ENCODE assay signal across 1 cellular context in genomic region chr14:60025586-60025985, GRCh38.
TF ChIP-seq lines count a peak whose summit lies in the region.

No MANE protein-coding gene starts in this region.

TF ChIP-seq in HepG2, 621 proteins besides CTCF, POLR2A, EP300 and RAD21 (continued from another document):
- TF ChIP-seq PAXIP1 (CRISPR knock-in tag; conservative IDR thresholded peaks at IDR 0.05) (peak; percentile 34; the same call in 1 of the 2 replicates), ZNF598 (CRISPR knock-in tag; IDR thresholded peaks at IDR 0.05; ENCODE audit: borderline replicate concordance) (no peak), TEF (CRISPR knock-in tag; IDR thresholded peaks at IDR 0.05) (no peak), NFE2L2 (IDR thresholded peaks at IDR 0.05; ENCODE audit: low read length) (no peak), HNF4A (CRISPR knock-in tag; IDR thresholded peaks at IDR 0.05) (peak; percentile 24; the same call in 1 of the 2 replicates), ZNF792 (CRISPR knock-in tag; IDR thresholded peaks at IDR 0.05) (no peak)
TF ChIP-seq in HepG2: peak in this region for 2.
